Comparison of ENCODE assay signal across 23 cellular contexts in genomic region chr5:168726342-168726741, GRCh38.
"Had no signal": no experiment of that assay in that cellular context is flagged by ENCODE, and none has a peak within 500 bp of the region (broad histone marks: within the 10 kb centered on the region; RNA-seq: fewer than 3 reads in every experiment).

No MANE protein-coding gene starts in this region.

- H3K4me1 Mint-ChIP-seq: endodermal cell, immature natural killer cell, mesothelial cell of epicardium had no signal

- H3K4me3 Mint-ChIP-seq: effector memory CD8-positive, alpha-beta T cell; endodermal cell; immature natural killer cell; mesothelial cell of epicardium had no signal

- DNase-seq: dermis blood vessel endothelial cell; dorsolateral prefrontal cortex; effector CD8-positive, alpha-beta T cell; effector memory CD8-positive, alpha-beta T cell; endodermal cell; erythroblast; esophagus squamous epithelium; foreskin fibroblast; foreskin melanocyte; gastrocnemius medialis; glutamatergic neuron; head of caudate nucleus; heart right ventricle; hypothalamus; immature natural killer cell; left cardiac atrium; left lung; left ventricle myocardium superior; lower lobe of right lung; mesenchymal stem cell; mucosa of descending colon had no signal

- H3K27ac Mint-ChIP-seq: effector memory CD8-positive, alpha-beta T cell; endodermal cell; immature natural killer cell; mesothelial cell of epicardium had no signal

- ATAC-seq: effector memory CD8-positive, alpha-beta T cell; esophagus mucosa; gastrocnemius medialis; heart right ventricle; left lung; left ventricle myocardium superior; lower lobe of right lung; mucosa of descending colon had no signal
